17 cellular contexts compared by ENCODE assay signal in the genomic region with DNA sequence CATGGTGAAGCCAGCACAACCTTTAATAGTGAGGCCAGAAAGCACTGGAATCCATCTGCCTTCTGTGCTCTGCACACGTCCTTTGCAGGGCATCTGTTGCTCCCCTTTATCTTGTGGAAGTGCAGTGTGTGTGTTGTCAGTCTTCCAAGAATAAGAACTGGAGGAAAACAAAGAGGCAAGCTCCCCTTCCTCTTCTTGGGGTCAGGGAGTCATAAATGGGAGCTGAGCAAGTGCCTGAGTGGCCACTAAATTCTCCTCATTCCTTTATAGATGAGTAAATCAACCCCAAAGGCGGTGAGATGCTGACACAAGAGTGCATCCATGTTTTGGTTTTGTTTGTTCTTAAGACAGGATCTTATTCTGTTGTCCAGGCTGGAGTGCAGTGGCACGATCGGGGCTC. TPM values are rescaled to one million over a fixed set of nuclear protein-coding genes. Genes with fewer than 3 reads are reported as not detected.
DNase-seq lines count a peak whose midpoint lies in the region; ATAC-seq and TF ChIP-seq lines count a peak whose summit lies in the region.
"Had no signal": no experiment of that assay in that cellular context is flagged by ENCODE, and none has a peak within 500 bp of the region (broad histone marks: within the 10 kb centered on the region; RNA-seq: fewer than 3 reads in every experiment).

No MANE protein-coding gene starts in this region.

- no peaks in the 10 kb centered on the region for H3K27me3 ChIP-seq in BLaER1
- no peaks in the 10 kb centered on the region for H3K27me3 ChIP-seq in upper lobe of right lung

- H3K4me3 Mint-ChIP-seq in stimulated activated naive B cell treated with anti-CD40 and anti-IgM and Interleukin-4, amounts not matched to agents 10 μg/mL and 1 μg/mL and 100 μg/mL, for 72 hours, result no peak overlapping the region
- no peak overlapping the region for H3K4me3 Mint-ChIP-seq in stimulated activated naive CD8-positive, alpha-beta T cell treated with anti-CD3 and anti-CD28 coated beads, Interleukin-15, amount 100 ng/mL, for 72 hours
- H3K4me3 Mint-ChIP-seq: CD4-positive, alpha-beta T cell had no signal

- no peak overlapping the region for H3K27ac Mint-ChIP-seq in stimulated activated naive B cell treated with anti-CD40 and anti-IgM and Interleukin-4, amounts not matched to agents 10 μg/mL and 1 μg/mL and 100 μg/mL, for 72 hours
- no peak overlapping the region for H3K27ac Mint-ChIP-seq in stimulated activated naive CD8-positive, alpha-beta T cell treated with anti-CD3 and anti-CD28 coated beads, Interleukin-15, amount 100 ng/mL, for 72 hours
- H3K27ac Mint-ChIP-seq: CD4-positive, alpha-beta T cell had no signal

- peaks cover 4 to 8% of the 10 kb centered on the region in 2 donors for H3K4me1 Mint-ChIP-seq in stimulated activated naive B cell treated with anti-CD40 and anti-IgM and Interleukin-4, amounts not matched to agents 10 μg/mL and 1 μg/mL and 100 μg/mL, for 72 hours
- H3K4me1 Mint-ChIP-seq in stimulated activated naive CD8-positive, alpha-beta T cell treated with anti-CD3 and anti-CD28 coated beads, Interleukin-15, amount 100 ng/mL, for 72 hours, result no peaks in the 10 kb centered on the region

- H3K4me2 ChIP-seq in BLaER1, result peak overlapping the region; percentile 84
- H3K4me2 ChIP-seq: KMS-11 had no signal

- DNase-seq in HT1080 (ENCODE audit: low read depth) (peak; percentile 26), astrocyte of the spinal cord (ENCODE audit: low read depth, low spot score) (peak; percentile 16), myocyte (ENCODE audit: low read depth) (peak; percentile 24), upper lobe of right lung (no peak), SIG-M5 treated with dmso at 0.1 percent for 504 hours (lab: John Stamatoyannopoulos, UW; ENCODE audit: unreplicated experiment) (no peak)
- no peak for DNase-seq in stimulated activated naive B cell treated with anti-CD40 and anti-IgM and Interleukin-4, amounts not matched to agents 10 μg/mL and 1 μg/mL and 100 μg/mL, for 72 hours
- no peak for DNase-seq in stimulated activated naive CD8-positive, alpha-beta T cell treated with anti-CD3 and anti-CD28 coated beads, Interleukin-15, amount 100 ng/mL, for 72 hours
- DNase-seq: AML-193; CD4-positive, alpha-beta T cell; NCI-H1417 treated with DMSO at 0.1 percent for 48 hours; NCI-H2029; NCI-H510A; NCI-H82; Right ventricle myocardium superior had no signal

- no peaks in the 10 kb centered on the region for H3K9me3 ChIP-seq in BLaER1
- no peaks in the 10 kb centered on the region for H3K9me3 ChIP-seq in upper lobe of right lung

- H3K36me3 Mint-ChIP-seq in stimulated activated naive B cell treated with anti-CD40 and anti-IgM and Interleukin-4, amounts not matched to agents 10 μg/mL and 1 μg/mL and 100 μg/mL, for 72 hours, result no peaks in the 10 kb centered on the region

- no peak overlapping the region for H3K9ac ChIP-seq in BLaER1
- H3K9ac ChIP-seq: KMS-11 had no signal

- H3K36me3 ChIP-seq in BLaER1 (no peaks in the 10 kb centered on the region), upper lobe of right lung (no peaks in the 10 kb centered on the region)

- peaks cover 1 to 5% of the 10 kb centered on the region in 2 donors for H3K9me3 Mint-ChIP-seq in stimulated activated naive B cell treated with anti-CD40 and anti-IgM and Interleukin-4, amounts not matched to agents 10 μg/mL and 1 μg/mL and 100 μg/mL, for 72 hours
- peaks cover 0 to 7% of the 10 kb centered on the region in 2 donors for H3K9me3 Mint-ChIP-seq in stimulated activated naive CD8-positive, alpha-beta T cell treated with anti-CD3 and anti-CD28 coated beads, Interleukin-15, amount 100 ng/mL, for 72 hours
- H3K9me3 Mint-ChIP-seq: CD4-positive, alpha-beta T cell had no signal

- peaks cover 0 to 10% of the 10 kb centered on the region in 2 donors for H3K27me3 Mint-ChIP-seq in stimulated activated naive B cell treated with anti-CD40 and anti-IgM and Interleukin-4, amounts not matched to agents 10 μg/mL and 1 μg/mL and 100 μg/mL, for 72 hours
- H3K27me3 Mint-ChIP-seq in stimulated activated naive CD8-positive, alpha-beta T cell treated with anti-CD3 and anti-CD28 coated beads, Interleukin-15, amount 100 ng/mL, for 72 hours, result peaks cover 15% of the 10 kb centered on the region

- intact Hi-C loops in upper lobe of right lung (cut with DNase I), result no loop called here

- H3K4me3 ChIP-seq in BLaER1 (peak overlapping the region; percentile 62; the same call in 1 of the 2 replicates), astrocyte of the spinal cord (ENCODE audit: low read depth, low read length) (no peak overlapping the region), upper lobe of right lung (no peak overlapping the region)

- TF ChIP-seq CTCF in astrocyte of the spinal cord (IDR thresholded peaks at IDR 0.05; ENCODE audit: low read depth, low read length), result no peak
- TF ChIP-seq CTCF in upper lobe of right lung (IDR thresholded peaks at IDR 0.05), result no peak

- no peaks in the 10 kb centered on the region for H4K20me1 ChIP-seq in BLaER1

- no peak for ATAC-seq in stimulated activated naive B cell treated with anti-CD40 and anti-IgM and Interleukin-4, amounts not matched to agents 10 μg/mL and 1 μg/mL and 100 μg/mL, for 72 hours (replicated peaks)
- no peak for ATAC-seq in upper lobe of right lung
- no peak for ATAC-seq in stimulated activated naive CD8-positive, alpha-beta T cell treated with anti-CD3 and anti-CD28 coated beads, Interleukin-15, amount 100 ng/mL, for 72 hours
- ATAC-seq: Panc1 had no signal

- in situ Hi-C loops in astrocyte of the spinal cord (cut with HindIII; ENCODE audit: low sequenced_read_pairs), result no loop called here

- H3K27ac ChIP-seq in BLaER1, result peak overlapping the region; percentile 55
- no peak overlapping the region for H3K27ac ChIP-seq in upper lobe of right lung
- H3K27ac ChIP-seq: KMS-11 had no signal

- H3K4me1 ChIP-seq in BLaER1, result peaks cover 78% of the 10 kb centered on the region
- H3K4me1 ChIP-seq in upper lobe of right lung, result no peaks in the 10 kb centered on the region

RNA-seq across cellular contexts. Expression of a gene that starts 38.3 kb away (rescaled TPM):
- 4.4 and 9.6 TPM in 2 replicates for total RNA-seq in HT1080 (2014; rRNA removed; shearing (Covaris generic))
- polyA plus RNA-seq in HT1080 (2015; cell fraction: cytosol; rRNA removed), result 4.6 and 5.4 TPM in 2 replicates
- 4.6 and 5.9 TPM in 2 replicates for polyA plus RNA-seq in HT1080 (2015; cell fraction: nucleus; rRNA removed)
- total RNA-seq in myocyte (not detected in 2 replicates), upper lobe of right lung (1.5 TPM)
- not detected for polyA plus RNA-seq in myocyte (2012)
- total RNA-seq: CD4-positive, alpha-beta T cell had no signal

Comparison
In these comparisons a context has a peak if more than half of its experiments do, and no peak if none do; other contexts are left out.
1. DNase-seq: peak in HT1080 (single experiment), astrocyte of the spinal cord (single experiment) and myocyte (single experiment); none in stimulated activated naive B cell treated with anti-CD40 and anti-IgM and Interleukin-4, amounts not matched to agents 10 μg/mL and 1 μg/mL and 100 μg/mL, for 72 hours (single experiment), upper lobe of right lung (single experiment), SIG-M5 treated with dmso at 0.1 percent for 504 hours (single experiment) and stimulated activated naive CD8-positive, alpha-beta T cell treated with anti-CD3 and anti-CD28 coated beads, Interleukin-15, amount 100 ng/mL, for 72 hours (0 of 2).